12 cellular contexts compared by ENCODE assay signal in genomic region chr4:102438396-102438795, GRCh38.
DNase-seq lines count a peak whose midpoint lies in the region; ATAC-seq lines count a peak whose summit lies in the region.
"Had no signal": no experiment of that assay in that cellular context is flagged by ENCODE, and none has a peak within 500 bp of the region (broad histone marks: within the 10 kb centered on the region; RNA-seq: fewer than 3 reads in every experiment).

No MANE protein-coding gene starts in this region.

- H3K27me3 ChIP-seq in trophoblast cell (ENCODE audit: insufficient read depth, low read length) = no peaks in the 10 kb centered on the region
- H3K27me3 ChIP-seq: neural progenitor cell had no signal

- H3K4me3 ChIP-seq in trophoblast cell (ENCODE audit: low read depth, low read length) = no peak overlapping the region
- H3K4me3 ChIP-seq: neural progenitor cell had no signal

- peaks cover 6% of the 10 kb centered on the region for H3K79me1 ChIP-seq in trophoblast cell (ENCODE audit: low read length)

- H3K36me3 ChIP-seq in trophoblast cell (ENCODE audit: control insufficient read depth in 1 of 2, insufficient read depth in 2 of 2, low read length in 2 of 2) = no peaks in the 10 kb centered on the region
- H3K36me3 ChIP-seq: neural progenitor cell had no signal

- peak overlapping the region; percentile 32 for H4K8ac ChIP-seq in trophoblast cell (ENCODE audit: low read depth, low read length)

- H3K4ac ChIP-seq in trophoblast cell (ENCODE audit: low read depth, low read length) = no peak overlapping the region

- DNase-seq in Daoy (ENCODE audit: low read depth) = peak; percentile 4
- DNase-seq in OCI-M1 (lab: John Stamatoyannopoulos, UW) = peak; percentile 67
- no peak for DNase-seq in epithelial cell of prostate (ENCODE audit: low read depth, low spot score)
- DNase-seq in trophoblast cell = no peak
- no peak for DNase-seq in head of caudate nucleus
- DNase-seq in medulla oblongata (ENCODE audit: extremely low spot score) = no peak
- DNase-seq in posterior cingulate gyrus = no peak
- DNase-seq: activated CD4-positive, alpha-beta memory T cell treated with anti-CD3 and anti-CD28 coated beads for 36 hours; cortex of kidney; stimulated activated naive B cell treated with anti-CD40 and anti-IgM and Interleukin-4, amounts not matched to agents 10 μg/mL and 1 μg/mL and 100 μg/mL, for 72 hours had no signal

- H4K12ac ChIP-seq in trophoblast cell (ENCODE audit: low read depth, low read length) = no peak overlapping the region

- no peak overlapping the region for H4K91ac ChIP-seq in trophoblast cell (ENCODE audit: low read depth, low read length)

- H3K4me1 ChIP-seq in trophoblast cell (ENCODE audit: control insufficient read depth in 1 of 2, insufficient read depth in 2 of 2, low read length in 2 of 2) = peaks cover 3 to 5% of the 10 kb centered on the region in 2 experiments
- H3K4me1 ChIP-seq: neural progenitor cell had no signal

- peak overlapping the region; percentile 15 for H2BK120ac ChIP-seq in trophoblast cell (ENCODE audit: insufficient read depth, low read length, poor library complexity)

- intact Hi-C loops in head of caudate nucleus (cut with DNase I) = loop anchor here (10.0 kb wide), 1 partner anchor 656 kb away; the partner anchor contains the start of gene BDH2
- intact Hi-C loops in posterior cingulate gyrus (cut with DNase I) = loop anchor here (10.0 kb wide), 1 partner anchor 94 kb away; the partner anchor contains the start of gene SLC39A8

- H3K27ac ChIP-seq in epithelial cell of prostate = peak overlapping the region; percentile 68
- peak overlapping the region; percentile 44 for H3K27ac ChIP-seq in trophoblast cell (ENCODE audit: low read depth, low read length)
- H3K27ac ChIP-seq: neural progenitor cell had no signal

- no peak overlapping the region for H2BK12ac ChIP-seq in trophoblast cell (ENCODE audit: low read length)

- no peak overlapping the region for H3K9ac ChIP-seq in trophoblast cell (ENCODE audit: low read length)
- H3K9ac ChIP-seq: neural progenitor cell had no signal

- no CpG with 5 or more reads among the region's 3 CpGs for WGBS in trophoblast cell (ENCODE audit: extremely low coverage, insufficient coverage, insufficient read length)

- no peak overlapping the region for H2BK5ac ChIP-seq in trophoblast cell (ENCODE audit: low read depth, low read length, poor library complexity)

- no peak overlapping the region for H2AK5ac ChIP-seq in trophoblast cell (ENCODE audit: low read length)

- H3K23ac ChIP-seq in trophoblast cell (ENCODE audit: low read length) = no peak overlapping the region

- H2AFZ ChIP-seq in trophoblast cell (ENCODE audit: insufficient read depth, low read length, poor library complexity) = no peak overlapping the region
- H2AFZ ChIP-seq: neural progenitor cell had no signal

- ATAC-seq in HG02610 (IDR thresholded peaks at IDR 0.05; ENCODE audit: unreplicated experiment) = no peak
- ATAC-seq: stimulated activated naive B cell treated with anti-CD40 and anti-IgM and Interleukin-4, amounts not matched to agents 10 μg/mL and 1 μg/mL and 100 μg/mL, for 72 hours had no signal

- H3K4me2 ChIP-seq in trophoblast cell (ENCODE audit: low read length) = no peak overlapping the region
- H3K4me2 ChIP-seq: neural progenitor cell had no signal

- H3K14ac ChIP-seq in trophoblast cell (ENCODE audit: low read length) = no peak overlapping the region

- no peaks in the 10 kb centered on the region for H3K79me2 ChIP-seq in trophoblast cell (ENCODE audit: control insufficient read depth, insufficient read depth, low read length, poor library complexity)

- no peaks in the 10 kb centered on the region for H3K9me3 ChIP-seq in trophoblast cell (ENCODE audit: insufficient read depth, low read depth, low read length)

- H3K18ac ChIP-seq in trophoblast cell (ENCODE audit: low read length) = no peak overlapping the region

Comparison
In these comparisons a context has a peak if more than half of its experiments do, and no peak if none do; other contexts are left out.
1. DNase-seq: peak in Daoy (single experiment) and OCI-M1 (single experiment); none in epithelial cell of prostate (single experiment), trophoblast cell (0 of 2), head of caudate nucleus (0 of 42), medulla oblongata (single experiment) and posterior cingulate gyrus (0 of 10).